In the genomic region with DNA sequence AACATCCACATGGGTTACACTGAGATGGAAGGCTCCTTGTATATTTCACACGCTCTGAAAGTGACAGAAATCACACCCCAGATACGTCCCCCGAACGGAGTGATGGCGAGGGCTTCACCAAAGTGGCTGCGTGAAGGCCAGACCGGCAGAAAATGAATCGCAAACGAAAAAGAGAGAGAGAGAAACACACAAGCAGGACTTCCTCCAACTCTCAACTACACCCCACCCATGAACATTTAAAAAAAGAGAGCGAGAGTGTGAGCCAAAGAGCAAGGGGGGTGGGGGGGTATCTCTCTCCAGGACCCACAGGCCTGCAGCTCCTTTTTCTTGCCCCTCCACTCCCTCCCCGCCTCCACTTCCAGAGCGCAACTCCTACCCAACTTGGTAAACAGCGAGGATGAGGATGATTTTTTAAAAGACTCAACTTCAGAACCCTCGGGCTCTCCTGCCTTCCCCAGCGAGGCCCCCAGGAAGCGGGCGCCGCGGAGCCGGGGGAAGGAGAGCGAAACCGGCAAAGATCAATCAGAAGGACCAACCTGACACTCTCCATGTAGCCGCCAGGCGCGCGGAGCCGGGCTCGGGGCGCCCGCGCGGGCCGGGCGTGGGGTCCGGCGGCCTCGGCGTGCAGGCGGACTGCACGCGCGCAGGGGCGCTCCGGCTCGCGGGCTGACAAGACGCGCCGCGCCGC, we compare ENCODE assay signal across 8 cellular contexts.
DNase-seq lines count a peak whose midpoint lies in the region; ATAC-seq and TF ChIP-seq lines count a peak whose summit lies in the region.

No MANE protein-coding gene starts in this region.

- no peaks in the 10 kb centered on the region for H3K36me3 ChIP-seq in hepatocyte (replicated peaks; ENCODE audit: insufficient read depth, low read depth)

- H3K79me2 ChIP-seq in hepatocyte: peaks cover 90% of the 10 kb centered on the region

- H4K20me1 ChIP-seq in hepatocyte (ENCODE audit: insufficient read depth, poor library complexity, severe bottlenecking): peaks cover 14% of the 10 kb centered on the region

- ATAC-seq in HG03342 (IDR thresholded peaks at IDR 0.05; ENCODE audit: unreplicated experiment) (peak; percentile 16), GM19463 (IDR thresholded peaks at IDR 0.05; ENCODE audit: unreplicated experiment) (no peak)

- H3K27ac ChIP-seq in angular gyrus (ENCODE audit: low read depth, low read length) (peak overlapping the region; percentile 78), hepatocyte (peak overlapping the region; percentile 93)

- H3K4me3 ChIP-seq in hepatocyte (peak overlapping the region; percentile 76), retinal pigment epithelial cell (ENCODE audit: low read length) (peak overlapping the region; percentile 66)

- DNase-seq in NCI-H1105 treated with DMSO at 0.1 percent for 48 hours (lab: John Stamatoyannopoulos, UW) (peak; percentile 7), NCI-H1105 (lab: John Stamatoyannopoulos, UW) (no peak), SW480 (ENCODE audit: low spot score) (peak; percentile 58), hepatocyte (ENCODE audit: low spot score) (no peak), retinal pigment epithelial cell (ENCODE audit: low read depth) (no peak)

- TF ChIP-seq CTCF in hepatocyte (IDR thresholded peaks at IDR 0.05; ENCODE audit: poor library complexity) (no peak), retinal pigment epithelial cell (conservative IDR thresholded peaks at IDR 0.05; ENCODE audit: low read depth, low read length) (no peak)

- H3K4me1 ChIP-seq in hepatocyte (ENCODE audit: insufficient read depth): peaks cover 39% of the 10 kb centered on the region

- H3K9me3 ChIP-seq in hepatocyte (ENCODE audit: low read depth): no peaks in the 10 kb centered on the region

- no peaks in the 10 kb centered on the region for H3K9me2 ChIP-seq in hepatocyte (replicated peaks; ENCODE audit: insufficient read depth)

- H2AFZ ChIP-seq in hepatocyte: peak overlapping the region; percentile 29

- H3K4me2 ChIP-seq in hepatocyte: peak overlapping the region; percentile 91

- 1% methylated on average over 41 of the region's 51 CpGs for WGBS in hepatocyte (ENCODE audit: low lambda C conversion rate, missing lambda C conversion rate)

- no peaks in the 10 kb centered on the region for H3K27me3 ChIP-seq in hepatocyte

Comparison
In these comparisons a context has a peak if more than half of its experiments do, and no peak if none do; other contexts are left out.
1. DNase-seq: peak in NCI-H1105 treated with DMSO at 0.1 percent for 48 hours (single experiment) and SW480 (single experiment); none in NCI-H1105 (single experiment), hepatocyte (single experiment) and retinal pigment epithelial cell (single experiment).